Comparison of ENCODE assay signal across 8 cellular contexts in the genomic region with DNA sequence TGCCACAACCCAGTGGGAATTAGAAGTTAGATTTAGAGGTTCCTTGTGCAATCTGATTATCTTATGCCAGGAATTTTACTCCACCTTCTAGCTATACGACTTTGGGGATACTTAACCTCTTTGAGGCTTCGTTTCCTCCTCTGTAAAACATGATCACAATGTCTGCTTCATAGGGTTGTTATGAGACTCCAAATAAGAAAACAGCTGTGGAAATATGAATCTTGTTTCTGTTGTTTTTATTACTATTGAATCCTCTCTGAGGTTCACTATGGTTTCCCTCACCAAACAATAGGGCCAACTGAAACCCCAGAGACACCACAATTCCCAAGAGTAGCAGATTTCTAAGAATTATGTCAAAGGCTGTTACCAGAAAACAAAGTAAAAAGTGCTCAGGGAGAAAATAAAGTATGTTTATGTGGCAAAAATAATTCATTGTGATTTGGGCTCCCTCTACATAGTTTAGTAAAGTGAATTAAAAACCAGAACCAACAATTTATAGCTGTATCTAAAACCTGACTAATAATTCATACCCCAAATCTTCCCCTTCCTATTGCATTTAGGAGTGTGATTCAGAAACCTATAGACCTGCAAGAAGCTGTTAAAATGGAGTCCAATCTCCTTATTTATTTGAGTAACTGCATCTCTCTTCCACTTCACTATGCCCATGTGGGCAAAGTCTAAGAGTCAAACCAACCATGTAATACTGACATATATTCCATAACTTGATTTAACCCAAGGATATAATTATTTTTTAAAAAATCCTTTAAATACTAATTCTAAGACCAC. TPM values are rescaled to one million over a fixed set of nuclear protein-coding genes. Genes with fewer than 3 reads are reported as not detected.
DNase-seq lines count a peak whose midpoint lies in the region; ATAC-seq and TF ChIP-seq lines count a peak whose summit lies in the region.

No MANE protein-coding gene starts in this region.

- no peak overlapping the region for H4K91ac ChIP-seq in neuronal stem cell (ENCODE audit: low read depth, low read length, poor library complexity)

- H2BK5ac ChIP-seq in neuronal stem cell (ENCODE audit: low read length) = no peak overlapping the region

- ATAC-seq in HG03135 (IDR thresholded peaks at IDR 0.05; ENCODE audit: unreplicated experiment) (peak; percentile 61), GM18520 (IDR thresholded peaks at IDR 0.05; ENCODE audit: unreplicated experiment) (no peak), GM21367 (IDR thresholded peaks at IDR 0.05; ENCODE audit: unreplicated experiment) (no peak)
- ATAC-seq in natural killer cell treated with Interleukin-12 subunit alpha and Interleukin-12 subunit beta and Interleukin-15 and Interleukin-18, amount 100 ng/mL, for 72 hours = peak in 1 of 2 donors; percentile 52

- H3K27me3 Mint-ChIP-seq in natural killer cell treated with Interleukin-12 subunit alpha and Interleukin-12 subunit beta and Interleukin-15 and Interleukin-18, amount 100 ng/mL, for 72 hours = no peaks in the 10 kb centered on the region

- H2AFZ ChIP-seq in neuronal stem cell (ENCODE audit: low read length) = no peak overlapping the region

- peaks cover 3 to 5% of the 10 kb centered on the region in 2 donors for H3K4me1 ChIP-seq in neuronal stem cell (ENCODE audit: control insufficient read depth in 2 of 2, insufficient read depth in 1 of 2, low read depth in 1 of 2, low read length in 2 of 2)

- H3K79me1 ChIP-seq in neuronal stem cell (ENCODE audit: low read depth, low read length) = peaks cover 3% of the 10 kb centered on the region

- no peak overlapping the region for H3K9ac ChIP-seq in neuronal stem cell (ENCODE audit: low read depth, low read length, poor library complexity)

- H3K27ac Mint-ChIP-seq in natural killer cell treated with Interleukin-12 subunit alpha and Interleukin-12 subunit beta and Interleukin-15 and Interleukin-18, amount 100 ng/mL, for 72 hours = peak overlapping the region in 1 of 2 donors; percentile 46

- H3K4me2 ChIP-seq in neuronal stem cell (ENCODE audit: insufficient read depth, low read length, poor library complexity, severe bottlenecking) = no peak overlapping the region

- H2BK12ac ChIP-seq in neuronal stem cell (ENCODE audit: low read length) = no peak overlapping the region

- no peak overlapping the region for H2BK15ac ChIP-seq in neuronal stem cell (ENCODE audit: low read length)

- no peaks in the 10 kb centered on the region for H3K9me3 Mint-ChIP-seq in natural killer cell treated with Interleukin-12 subunit alpha and Interleukin-12 subunit beta and Interleukin-15 and Interleukin-18, amount 100 ng/mL, for 72 hours

- no peak overlapping the region for H3K4ac ChIP-seq in neuronal stem cell (ENCODE audit: low read length)

- H2BK120ac ChIP-seq in neuronal stem cell (ENCODE audit: low read depth, low read length) = no peak overlapping the region

- H3K27ac ChIP-seq in neuronal stem cell (replicated peaks; ENCODE audit: low read length) = no peak overlapping the region

- peak; percentile 21 for DNase-seq in EL
- DNase-seq in astrocyte of the cerebellum (ENCODE audit: low read depth) = peak; percentile 22
- DNase-seq in natural killer cell treated with Interleukin-12 subunit alpha and Interleukin-12 subunit beta and Interleukin-15 and Interleukin-18, amount 100 ng/mL, for 72 hours (ENCODE audit: low spot score) = no peak
- DNase-seq in erythroblast (lab: John Stamatoyannopoulos, UW) = no peak
- DNase-seq in neuronal stem cell (ENCODE audit: low spot score) = no peak

- peak overlapping the region; percentile 27 for H3K4me3 Mint-ChIP-seq in natural killer cell treated with Interleukin-12 subunit alpha and Interleukin-12 subunit beta and Interleukin-15 and Interleukin-18, amount 100 ng/mL, for 72 hours

- H3K18ac ChIP-seq in neuronal stem cell (ENCODE audit: low read length) = no peak overlapping the region

- TF ChIP-seq POLR2A in erythroblast (IDR thresholded peaks at IDR 0.05; ENCODE audit: low read length) = no peak

- no peaks in the 10 kb centered on the region for H3K36me3 Mint-ChIP-seq in natural killer cell treated with Interleukin-12 subunit alpha and Interleukin-12 subunit beta and Interleukin-15 and Interleukin-18, amount 100 ng/mL, for 72 hours

- H3K9me3 ChIP-seq in neuronal stem cell (replicated peaks in 1 of 2; ENCODE audit: control insufficient read depth in 2 of 2, insufficient read depth in 1 of 2, low read depth in 1 of 2, low read length in 2 of 2) = peaks cover 0 to 2% of the 10 kb centered on the region in 2 donors

- no peak overlapping the region for H3K14ac ChIP-seq in neuronal stem cell (ENCODE audit: low read length)

- no peak overlapping the region for H2AK5ac ChIP-seq in neuronal stem cell (ENCODE audit: low read depth, low read length)

- no peak overlapping the region for H3K23ac ChIP-seq in neuronal stem cell (ENCODE audit: low read depth, low read length, poor library complexity)

- no peaks in the 10 kb centered on the region for H3K36me3 ChIP-seq in neuronal stem cell (replicated peaks in 1 of 2; ENCODE audit: control insufficient read depth in 2 of 2, insufficient read depth in 2 of 2, low read length in 2 of 2)

- in situ Hi-C loops in astrocyte of the cerebellum (cut with HindIII; ENCODE audit: low sequenced_read_pairs) = no loop called here

- no CpG with 5 or more reads among the region's 2 CpGs for WGBS in neuronal stem cell (ENCODE audit: extremely low coverage in 2 of 2, insufficient read length in 2 of 2, insufficient replicate concordance in 1 of 2), 2 donors

- no peaks in the 10 kb centered on the region for H3K27me3 ChIP-seq in neuronal stem cell (ENCODE audit: control insufficient read depth in 3 of 3, insufficient read depth in 3 of 3, low read depth in 1 of 3, low read length in 3 of 3)

- H4K8ac ChIP-seq in neuronal stem cell (ENCODE audit: low read depth, low read length) = no peak overlapping the region

- H3K4me3 ChIP-seq in astrocyte of the cerebellum (ENCODE audit: low read depth, low read length) = no peak overlapping the region
- no peak overlapping the region for H3K4me3 ChIP-seq in neuronal stem cell (ENCODE audit: low read length in 2 of 2)

- TF ChIP-seq CTCF in astrocyte of the cerebellum (IDR thresholded peaks at IDR 0.05; ENCODE audit: low read depth, low read length, missing control alignments) = no peak

- H3K4me1 Mint-ChIP-seq in natural killer cell treated with Interleukin-12 subunit alpha and Interleukin-12 subunit beta and Interleukin-15 and Interleukin-18, amount 100 ng/mL, for 72 hours (ENCODE audit: low read depth in 2 of 2) = peaks cover 36 to 41% of the 10 kb centered on the region in 2 donors

RNA-seq across cellular contexts. Expression of a gene that starts 38.4 kb away (rescaled TPM):
- total RNA-seq in natural killer cell treated with Interleukin-12 subunit alpha and Interleukin-12 subunit beta and Interleukin-15 and Interleukin-18, amount 100 ng/mL, for 72 hours = 10 to 100 TPM; 50.7 to 72.4 TPM
- 9.9 TPM for polyA plus RNA-seq in neuronal stem cell (2013, experiment 1 of 2)
- polyA plus RNA-seq in neuronal stem cell (2013, experiment 2 of 2) = 9.1 TPM

Comparison
In these comparisons a context has a peak if more than half of its experiments do, and no peak if none do; other contexts are left out.
1. DNase-seq: peak in EL (single experiment) and astrocyte of the cerebellum (single experiment); none in natural killer cell treated with Interleukin-12 subunit alpha and Interleukin-12 subunit beta and Interleukin-15 and Interleukin-18, amount 100 ng/mL, for 72 hours (single experiment), erythroblast (0 of 2) and neuronal stem cell (single experiment).